Comparison of ENCODE assay signal across 20 cellular contexts in genomic region chr15:65812467-65812866, GRCh38.
"Had no signal": no experiment of that assay in that cellular context is flagged by ENCODE, and none has a peak within 500 bp of the region (broad histone marks: within the 10 kb centered on the region; RNA-seq: fewer than 3 reads in every experiment).

No MANE protein-coding gene starts in this region.

- H3K27me3 ChIP-seq: ascending aorta, esophagus muscularis mucosa, gastroesophageal sphincter, heart right ventricle, right lobe of liver, SJCRH30 had no signal

- ATAC-seq: gastroesophageal sphincter; heart right ventricle; mucosa of descending colon; right lobe of liver; stimulated activated memory B cell treated with anti-CD40 and anti-IgM and Interleukin-4, amounts not matched to agents 10 μg/mL and 1 μg/mL and 100 μg/mL, for 72 hours had no signal

- H3K4me2 ChIP-seq: smooth muscle cell had no signal

- H3K4me1 Mint-ChIP-seq: nephron had no signal

- H3K36me3 ChIP-seq: ascending aorta, esophagus muscularis mucosa, gastroesophageal sphincter, heart right ventricle, left ventricle myocardium inferior, right lobe of liver, SJCRH30 had no signal

- H3K4me3 ChIP-seq: ascending aorta, coronary artery, esophagus muscularis mucosa, gastroesophageal sphincter, heart right ventricle, left ventricle myocardium inferior, mucosa of descending colon, right lobe of liver, SJCRH30, smooth muscle cell had no signal

- H3K27ac ChIP-seq: ascending aorta, coronary artery, esophagus muscularis mucosa, gastroesophageal sphincter, heart right ventricle, left ventricle myocardium inferior, parathyroid adenoma, right lobe of liver, SJCRH30 had no signal

- FAIRE-seq: endothelial cell of umbilical vein had no signal

- H3K27me3 Mint-ChIP-seq: stimulated activated memory B cell treated with anti-CD40 and anti-IgM and Interleukin-4, amounts not matched to agents 10 μg/mL and 1 μg/mL and 100 μg/mL, for 72 hours had no signal

- H3K79me2 ChIP-seq: parathyroid adenoma had no signal

- H3K4me1 ChIP-seq: ascending aorta, esophagus muscularis mucosa, gastroesophageal sphincter, left ventricle myocardium inferior, parathyroid adenoma, right lobe of liver, SJCRH30 had no signal

- H3K4me3 Mint-ChIP-seq: nephron; stimulated activated memory B cell treated with anti-CD40 and anti-IgM and Interleukin-4, amounts not matched to agents 10 μg/mL and 1 μg/mL and 100 μg/mL, for 72 hours had no signal

- H2AFZ ChIP-seq: parathyroid adenoma had no signal

- DNase-seq: activated CD4-positive, alpha-beta T cell treated with anti-CD3 and anti-CD28 coated beads for 48 hours; activated CD4-positive, CD25-positive, alpha-beta regulatory T cell; effector CD4-positive, alpha-beta T cell; heart right ventricle; kidney glomerular epithelial cell; left ventricle myocardium inferior; mucosa of descending colon; right lobe of liver; SJCRH30; stimulated activated CD4-positive, alpha-beta T cell treated with anti-CD3 and anti-CD28 coated beads, Interleukin-4, amount 100 ng/mL, for 24 hours; T-helper 9 cell had no signal

- H3K9me3 ChIP-seq: right lobe of liver, SJCRH30 had no signal

- H3K27ac Mint-ChIP-seq: nephron; stimulated activated memory B cell treated with anti-CD40 and anti-IgM and Interleukin-4, amounts not matched to agents 10 μg/mL and 1 μg/mL and 100 μg/mL, for 72 hours had no signal

- H3K9ac ChIP-seq: parathyroid adenoma had no signal
